9 cellular contexts compared by ENCODE assay signal in genomic region chr4:40333921-40334352, GRCh38. TPM values are rescaled to one million over a fixed set of nuclear protein-coding genes. Genes with fewer than 3 reads are reported as not detected.
A peak's percentile ranks its signal among the peaks of the same experiment; 100 is the strongest.
DNase-seq lines count a peak whose midpoint lies in the region; ATAC-seq and TF ChIP-seq lines count a peak whose summit lies in the region.
"Had no signal": no experiment of that assay in that cellular context is flagged by ENCODE, and none has a peak within 500 bp of the region (broad histone marks: within the 10 kb centered on the region; RNA-seq: fewer than 3 reads in every experiment).

No MANE protein-coding gene starts in this region.

- DNase-seq in H7 (peak; percentile 29), NCI-H2196 treated with DMSO at 0.1 percent for 48 hours (lab: John Stamatoyannopoulos, UW; ENCODE audit: unreplicated experiment) (peak; percentile 51), cardiac fibroblast (ENCODE audit: low read depth in 2 of 2) (peak; percentile 73 to 83), renal cortical epithelial cell (ENCODE audit: low read depth) (peak; percentile 85), NCI-H526 (lab: John Stamatoyannopoulos, UW) (no peak)
- DNase-seq: activated naive CD4-positive, alpha-beta T cell treated with anti-CD3 and anti-CD28 coated beads, Interleukin-2, amount 50 U/mL, for 16 hours had no signal

- ATAC-seq in HG03432 (IDR thresholded peaks at IDR 0.05; ENCODE audit: unreplicated experiment) (no peak), GM19463 (IDR thresholded peaks at IDR 0.05; ENCODE audit: unreplicated experiment) (no peak)

- H3K4me3 ChIP-seq in H7 (ENCODE audit: insufficient read depth, low read depth, low read length) (no peak overlapping the region), cardiac fibroblast (replicated peaks in 1 of 2; ENCODE audit: low read depth in 2 of 2, low read length in 2 of 2) (no peak overlapping the region)

- H3K27me3 ChIP-seq in H7 (ENCODE audit: control insufficient read depth, insufficient read depth, low read length) = no peaks in the 10 kb centered on the region

- no peaks in the 10 kb centered on the region for H3K36me3 ChIP-seq in H7 (replicated peaks; ENCODE audit: control insufficient read depth, insufficient read depth, low read length)

- TF ChIP-seq CTCF in cardiac fibroblast (IDR thresholded peaks at IDR 0.05; ENCODE audit: low read depth, low read length) = no peak

RNA-seq across cellular contexts. Expression of gene CHRNA9, which starts 1.2 kb away (rescaled TPM):
- 1.6 and 2.8 TPM in 2 replicates for total RNA-seq in H7 (2014; rRNA removed; shearing (Covaris generic))
- not detected in 2 replicates for total RNA-seq in renal cortical epithelial cell
- total RNA-seq: T-helper 1 cell treated with Interleukin-12 subunit alpha and Interleukin-12 subunit beta and Interleukin-4 antibody, amounts not matched to agents 30 ng/mL and 1 ng/mL, for 36 hours had no signal

Comparison
In these comparisons a context has a peak if more than half of its experiments do, and no peak if none do; other contexts are left out.
1. DNase-seq: peak in H7 (single experiment), NCI-H2196 treated with DMSO at 0.1 percent for 48 hours (single experiment), cardiac fibroblast (2 of 2) and renal cortical epithelial cell (single experiment); none in NCI-H526 (0 of 2).